ENCODE assay signal across 12 cellular contexts in the genomic region with DNA sequence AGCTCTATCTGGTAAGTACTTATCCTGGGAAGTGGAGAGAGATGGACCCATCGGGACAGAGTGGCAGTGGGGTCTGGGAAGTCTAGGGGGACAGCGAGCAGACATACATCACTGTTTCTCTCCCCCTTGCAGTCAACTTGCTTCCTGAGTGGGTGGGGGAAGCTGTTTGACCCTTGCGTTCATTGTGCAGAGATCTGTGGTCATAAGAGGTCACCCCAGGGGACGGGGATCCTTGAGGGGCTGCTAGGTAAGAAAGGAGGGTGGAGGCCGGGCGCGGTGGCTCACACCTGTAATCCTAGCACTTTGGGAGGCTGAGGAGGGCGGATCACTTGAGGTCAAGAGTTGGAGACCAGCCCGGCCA. TPM values are rescaled to one million over a fixed set of nuclear protein-coding genes. Genes with fewer than 3 reads are reported as not detected.
DNase-seq lines count a peak whose midpoint lies in the region; ATAC-seq and TF ChIP-seq lines count a peak whose summit lies in the region.
"Had no signal": no experiment of that assay in that cellular context is flagged by ENCODE, and none has a peak within 500 bp of the region (broad histone marks: within the 10 kb centered on the region; RNA-seq: fewer than 3 reads in every experiment).

No MANE protein-coding gene starts in this region.

- H4K91ac ChIP-seq in neuronal stem cell (ENCODE audit: low read depth, low read length, poor library complexity): no peak overlapping the region

- H3K4me1 Mint-ChIP-seq in CD8-positive, alpha-beta T cell (ENCODE audit: low read depth): peaks cover 72% of the 10 kb centered on the region

- no peaks in the 10 kb centered on the region for H3K27me3 ChIP-seq in CD8-positive, alpha-beta T cell (ENCODE audit: insufficient read depth, low read length)
- H3K27me3 ChIP-seq in neuronal stem cell (ENCODE audit: control insufficient read depth in 3 of 3, insufficient read depth in 3 of 3, low read depth in 1 of 3, low read length in 3 of 3) (no peaks in the 10 kb centered on the region), uterus (no peaks in the 10 kb centered on the region)
- H3K27me3 ChIP-seq: SJCRH30, tibial artery had no signal

- intact Hi-C loops in CD8-positive, alpha-beta T cell (cut with DNase I, micrococcal nuclease): loop anchor here in 1 of 2 experiments (5.0 kb wide), 1 partner anchor 333 kb away; a partner anchor contains a TSS
- intact Hi-C loops in uterus (cut with DNase I; ENCODE audit: low total_unique reads): loop anchor here (10.0 kb wide), 1 partner anchor 204 kb away; no protein-coding TSS in a partner anchor

- H3K4me3 ChIP-seq in CD8-positive, alpha-beta T cell (ENCODE audit: low read depth, low read length): peak overlapping the region; percentile 96
- H3K4me3 ChIP-seq in neuronal stem cell (ENCODE audit: low read length in 2 of 2) (no peak overlapping the region), uterus (no peak overlapping the region)
- H3K4me3 ChIP-seq: SJCRH30, tibial artery had no signal

- ATAC-seq in CD8-positive, alpha-beta T cell: no peak
- ATAC-seq in GM18907 (IDR thresholded peaks at IDR 0.05; ENCODE audit: unreplicated experiment) (peak; percentile 3), HG02938 (IDR thresholded peaks at IDR 0.05; ENCODE audit: unreplicated experiment) (no peak)
- ATAC-seq in activated naive CD4-positive, alpha-beta T cell treated with anti-CD3 and anti-CD28 coated beads, Interleukin-2, amount 50 U/mL, for 72 hours: peak; percentile 12 to 33

- H4K8ac ChIP-seq in neuronal stem cell (ENCODE audit: low read depth, low read length): no peak overlapping the region

- H2BK120ac ChIP-seq in neuronal stem cell (ENCODE audit: low read depth, low read length): no peak overlapping the region

- no peak overlapping the region for H2BK5ac ChIP-seq in neuronal stem cell (ENCODE audit: low read length)

- peak overlapping the region; percentile 96 for H3K27ac Mint-ChIP-seq in CD8-positive, alpha-beta T cell
- H3K27ac Mint-ChIP-seq in activated naive CD4-positive, alpha-beta T cell treated with anti-CD3 and anti-CD28 coated beads, Interleukin-2, amount 50 U/mL, for 72 hours: peak overlapping the region; percentile 89 to 95

- no peak overlapping the region for H3K9ac ChIP-seq in neuronal stem cell (ENCODE audit: low read depth, low read length, poor library complexity)

- no peak overlapping the region for H3K4me2 ChIP-seq in neuronal stem cell (ENCODE audit: insufficient read depth, low read length, poor library complexity, severe bottlenecking)

- H2BK12ac ChIP-seq in neuronal stem cell (ENCODE audit: low read length): no peak overlapping the region

- no peaks in the 10 kb centered on the region for H3K9me3 ChIP-seq in CD8-positive, alpha-beta T cell (ENCODE audit: low read length)
- peaks cover 6 to 9% of the 10 kb centered on the region in 2 donors for H3K9me3 ChIP-seq in neuronal stem cell (replicated peaks in 1 of 2; ENCODE audit: control insufficient read depth in 2 of 2, insufficient read depth in 1 of 2, low read depth in 1 of 2, low read length in 2 of 2)
- H3K9me3 ChIP-seq in uterus: no peaks in the 10 kb centered on the region
- H3K9me3 ChIP-seq: SJCRH30 had no signal

- no peak overlapping the region for H3K4ac ChIP-seq in neuronal stem cell (ENCODE audit: low read length)

- POLR2A ChIA-PET in CD8-positive, alpha-beta T cell (lab: Charles Lee): interaction anchor here (0.6 to 2.4 kb wide), 24 partner anchors 8 to 458 kb away, joined by 3 to 10 read pairs (median 4); a partner anchor contains a TSS

- H3K9me3 Mint-ChIP-seq in CD8-positive, alpha-beta T cell: peaks cover 5% of the 10 kb centered on the region
- peaks cover 3 to 6% of the 10 kb centered on the region in 2 donors for H3K9me3 Mint-ChIP-seq in activated naive CD4-positive, alpha-beta T cell treated with anti-CD3 and anti-CD28 coated beads, Interleukin-2, amount 50 U/mL, for 72 hours

- no peak overlapping the region for H2AFZ ChIP-seq in neuronal stem cell (ENCODE audit: low read length)

- H3K36me3 Mint-ChIP-seq in CD8-positive, alpha-beta T cell: peaks cover 40% of the 10 kb centered on the region
- H3K36me3 Mint-ChIP-seq in activated naive CD4-positive, alpha-beta T cell treated with anti-CD3 and anti-CD28 coated beads, Interleukin-2, amount 50 U/mL, for 72 hours: peaks cover 13 to 28% of the 10 kb centered on the region in 2 donors

- CTCF ChIA-PET in CD8-positive, alpha-beta T cell (lab: Charles Lee): interaction anchor here (1.0 to 9.7 kb wide), 7 partner anchors 9 to 248 kb away, joined by 3 to 74 read pairs (median 7); no protein-coding TSS in a partner anchor

- no peak for TF ChIP-seq POLR2A in uterus (IDR thresholded peaks at IDR 0.05)

- H3K4me3 Mint-ChIP-seq in CD8-positive, alpha-beta T cell: peak overlapping the region; percentile 90

- H3K14ac ChIP-seq in neuronal stem cell (ENCODE audit: low read length): peak overlapping the region; percentile 21

- no peaks in the 10 kb centered on the region for H3K79me1 ChIP-seq in neuronal stem cell (ENCODE audit: low read depth, low read length)

- no peak for DNase-seq in CD8-positive, alpha-beta T cell
- no peak for DNase-seq in activated naive CD4-positive, alpha-beta T cell treated with anti-CD3 and anti-CD28 coated beads, Interleukin-2, amount 50 U/mL, for 72 hours (ENCODE audit: low spot score in 2 of 2)
- DNase-seq in neuronal stem cell (ENCODE audit: low spot score) (no peak), uterus (no peak), NCI-H524 (lab: John Stamatoyannopoulos, UW) (no peak), DMS 273 (lab: John Stamatoyannopoulos, UW; ENCODE audit: unreplicated experiment) (no peak)
- DNase-seq: NCI-H187 treated with DMSO at 0.1 percent for 48 hours, NCI-H774, SJCRH30 had no signal

- H2AK5ac ChIP-seq in neuronal stem cell (ENCODE audit: low read depth, low read length): peak overlapping the region; percentile 13

- no peaks in the 10 kb centered on the region for H3K36me3 ChIP-seq in CD8-positive, alpha-beta T cell (ENCODE audit: insufficient read depth, low read length)
- H3K36me3 ChIP-seq in neuronal stem cell (replicated peaks in 1 of 2; ENCODE audit: control insufficient read depth in 2 of 2, insufficient read depth in 2 of 2, low read length in 2 of 2) (no peaks in the 10 kb centered on the region), uterus (no peaks in the 10 kb centered on the region)
- H3K36me3 ChIP-seq: SJCRH30, tibial artery had no signal

- H3K27ac ChIP-seq in CD8-positive, alpha-beta T cell (ENCODE audit: low read depth, low read length): peak overlapping the region; percentile 83
- H3K27ac ChIP-seq in neuronal stem cell (replicated peaks; ENCODE audit: low read length) (no peak overlapping the region), uterus (no peak overlapping the region)
- H3K27ac ChIP-seq: SJCRH30, tibial artery had no signal

- H3K18ac ChIP-seq in neuronal stem cell (ENCODE audit: low read length): no peak overlapping the region

- no CpG with 5 or more reads among the region's 9 CpGs for WGBS in neuronal stem cell (ENCODE audit: extremely low coverage in 2 of 2, insufficient read length in 2 of 2, insufficient replicate concordance in 1 of 2), 2 donors

- no peak overlapping the region for H3K23ac ChIP-seq in neuronal stem cell (ENCODE audit: low read depth, low read length, poor library complexity)

- no peaks in the 10 kb centered on the region for H3K27me3 Mint-ChIP-seq in CD8-positive, alpha-beta T cell (ENCODE audit: low read depth)

- TF ChIP-seq CTCF in CD8-positive, alpha-beta T cell (IDR thresholded peaks at IDR 0.05): no peak
- no peak for TF ChIP-seq CTCF in uterus (IDR thresholded peaks at IDR 0.05)

- no peak overlapping the region for H2BK15ac ChIP-seq in neuronal stem cell (ENCODE audit: low read length)

- H3K4me1 ChIP-seq in CD8-positive, alpha-beta T cell (ENCODE audit: insufficient read depth, low read length): peaks cover 62% of the 10 kb centered on the region
- H3K4me1 ChIP-seq in neuronal stem cell (ENCODE audit: control insufficient read depth in 2 of 2, insufficient read depth in 1 of 2, low read depth in 1 of 2, low read length in 2 of 2) (no peaks in the 10 kb centered on the region), uterus (no peaks in the 10 kb centered on the region)
- H3K4me1 ChIP-seq: SJCRH30, tibial artery had no signal

RNA-seq across cellular contexts. Expression of a gene that starts 0.5 kb away (rescaled TPM):
- total RNA-seq in CD8-positive, alpha-beta T cell: 10 to 100 TPM; 78.8 to 81.0 TPM
- total RNA-seq in activated naive CD4-positive, alpha-beta T cell treated with anti-CD3 and anti-CD28 coated beads, Interleukin-2, amount 50 U/mL, for 72 hours: 10 to 100 TPM; 30.1 to 36.0 TPM
- 15.2 TPM for polyA plus RNA-seq in neuronal stem cell (2013, experiment 1 of 2)
- polyA plus RNA-seq in neuronal stem cell (2013, experiment 2 of 2): 16.1 TPM
- 10 to 100 TPM in 2 of 4 donors, 1 to 10 TPM in 2; 2.6 to 36.4 (median 18.5) TPM for total RNA-seq in uterus

RNA-seq across cellular contexts. Expression of a gene that starts 55.0 kb away (rescaled TPM):
- under 1 TPM; 0.30 to 0.56 TPM for total RNA-seq in CD8-positive, alpha-beta T cell
- total RNA-seq in activated naive CD4-positive, alpha-beta T cell treated with anti-CD3 and anti-CD28 coated beads, Interleukin-2, amount 50 U/mL, for 72 hours: 1 to 10 TPM; 3.6 TPM
- polyA plus RNA-seq in neuronal stem cell (2013, experiment 1 of 2): 5.0 TPM
- polyA plus RNA-seq in neuronal stem cell (2013, experiment 2 of 2): 5.4 TPM
- total RNA-seq in uterus: 10 to 100 TPM; 46.0 to 97.6 (median 68.3) TPM

Comparison
In these comparisons a context has a peak if more than half of its experiments do, and no peak if none do; other contexts are left out.
1. ATAC-seq: peak in GM18907 (single experiment) and activated naive CD4-positive, alpha-beta T cell treated with anti-CD3 and anti-CD28 coated beads, Interleukin-2, amount 50 U/mL, for 72 hours (2 of 2); none in CD8-positive, alpha-beta T cell (single experiment) and HG02938 (single experiment).
2. RNA of a gene that starts 55.0 kb away (total RNA-seq): 46.0 to 97.6 TPM in uterus; 3.6 TPM in activated naive CD4-positive, alpha-beta T cell treated with anti-CD3 and anti-CD28 coated beads, Interleukin-2, amount 50 U/mL, for 72 hours and 0.30 to 0.56 TPM in CD8-positive, alpha-beta T cell; every median in the first group is over 10 times any median in the second.